In genomic region chr16:49800876-49801275, GRCh38 we compare ENCODE assay signal across 23 cellular contexts. TPM values are rescaled to one million over a fixed set of nuclear protein-coding genes. Genes with fewer than 3 reads are reported as not detected.
DNase-seq lines count a peak whose midpoint lies in the region; ATAC-seq and TF ChIP-seq lines count a peak whose summit lies in the region.
"Had no signal": no experiment of that assay in that cellular context is flagged by ENCODE, and none has a peak within 500 bp of the region (broad histone marks: within the 10 kb centered on the region; RNA-seq: fewer than 3 reads in every experiment).

No MANE protein-coding gene starts in this region.

- H3K36me3 Mint-ChIP-seq in stimulated activated memory B cell treated with anti-CD40 and anti-IgM and Interleukin-4, amounts not matched to agents 10 μg/mL and 1 μg/mL and 100 μg/mL, for 72 hours = no peaks in the 10 kb centered on the region
- H3K36me3 Mint-ChIP-seq in naive thymus-derived CD8-positive, alpha-beta T cell = no peaks in the 10 kb centered on the region
- H3K36me3 Mint-ChIP-seq: activated naive CD8-positive, alpha-beta T cell treated with anti-CD3 and anti-CD28 coated beads, Interleukin-2, amount 10 ng/mL, durations not matched to agents 7 days and 5 days; natural killer cell treated with Interleukin-12 subunit alpha and Interleukin-12 subunit beta and Interleukin-15 and Interleukin-18, amount 100 ng/mL, for 72 hours had no signal

- H3K4me3 Mint-ChIP-seq in stimulated activated memory B cell treated with anti-CD40 and anti-IgM and Interleukin-4, amounts not matched to agents 10 μg/mL and 1 μg/mL and 100 μg/mL, for 72 hours = no peak overlapping the region
- no peak overlapping the region for H3K4me3 Mint-ChIP-seq in naive thymus-derived CD8-positive, alpha-beta T cell
- H3K4me3 Mint-ChIP-seq: activated naive CD8-positive, alpha-beta T cell treated with anti-CD3 and anti-CD28 coated beads, Interleukin-2, amount 10 ng/mL, durations not matched to agents 7 days and 5 days; natural killer cell treated with Interleukin-12 subunit alpha and Interleukin-12 subunit beta and Interleukin-15 and Interleukin-18, amount 100 ng/mL, for 72 hours had no signal

- TF ChIP-seq CTCF in SK-N-SH (IDR thresholded peaks at IDR 0.05) = no peak

- no peak for TF ChIP-seq RAD21 in SK-N-SH (IDR thresholded peaks at IDR 0.05; ENCODE audit: low read length)

- CTCF ChIA-PET in SK-N-SH (lab: Yijun Ruan, JAX) = interaction anchor here (1.0 to 2.8 kb wide), 3 partner anchors 9 to 137 kb away, joined by 3 to 6 read pairs (median 4); no protein-coding TSS in a partner anchor

- TF ChIP-seq EP300 in SK-N-SH (IDR thresholded peaks at IDR 0.05; ENCODE audit: borderline replicate concordance in 1 of 2, low read depth in 1 of 2, low read length in 1 of 2) = no peak

- no peaks in the 10 kb centered on the region for H3K79me2 ChIP-seq in SK-N-SH (ENCODE audit: insufficient read depth)

- no peaks in the 10 kb centered on the region for H3K9me2 ChIP-seq in SK-N-SH

- H3K9ac ChIP-seq in SK-N-SH = no peak overlapping the region

- no peak overlapping the region for H3K4me3 ChIP-seq in SK-N-SH (ENCODE audit: low read depth in 2 of 2, low read length in 1 of 2)
- H3K4me3 ChIP-seq: skin epidermis, vagina had no signal

- H3K4me2 ChIP-seq in SK-N-SH = no peak overlapping the region

- H3K27me3 Mint-ChIP-seq in stimulated activated memory B cell treated with anti-CD40 and anti-IgM and Interleukin-4, amounts not matched to agents 10 μg/mL and 1 μg/mL and 100 μg/mL, for 72 hours = peaks cover 8% of the 10 kb centered on the region
- peaks cover 0 to 10% (median 4%) of the 10 kb centered on the region in 5 donors for H3K27me3 Mint-ChIP-seq in naive thymus-derived CD8-positive, alpha-beta T cell
- H3K27me3 Mint-ChIP-seq: progenitor cell of endocrine pancreas had no signal

- no peak overlapping the region for H3K27ac Mint-ChIP-seq in stimulated activated memory B cell treated with anti-CD40 and anti-IgM and Interleukin-4, amounts not matched to agents 10 μg/mL and 1 μg/mL and 100 μg/mL, for 72 hours
- no peak overlapping the region for H3K27ac Mint-ChIP-seq in naive thymus-derived CD8-positive, alpha-beta T cell
- H3K27ac Mint-ChIP-seq: activated naive CD8-positive, alpha-beta T cell treated with anti-CD3 and anti-CD28 coated beads, Interleukin-2, amount 10 ng/mL, durations not matched to agents 7 days and 5 days; natural killer cell treated with Interleukin-12 subunit alpha and Interleukin-12 subunit beta and Interleukin-15 and Interleukin-18, amount 100 ng/mL, for 72 hours; progenitor cell of endocrine pancreas had no signal

- no peak overlapping the region for H2AFZ ChIP-seq in SK-N-SH (ENCODE audit: low read depth)

- H3K4me1 ChIP-seq in SK-N-SH (ENCODE audit: control insufficient read depth in 1 of 2, insufficient read depth in 2 of 2, low read depth in 1 of 2, low read length in 1 of 2) = peaks cover 0 to 8% of the 10 kb centered on the region in 2 experiments; a peak in 1 of 4 replicates

- POLR2A ChIA-PET in naive thymus-derived CD8-positive, alpha-beta T cell (lab: Charles Lee) = no interaction called here
- POLR2A ChIA-PET in SK-N-SH (lab: Yijun Ruan, JAX) = interaction anchor here (0.6 to 1.2 kb wide), 2 partner anchors 12 to 102 kb away, joined by 3 to 4 read pairs; no protein-coding TSS in a partner anchor

- peaks cover 6% of the 10 kb centered on the region for H3K4me1 Mint-ChIP-seq in stimulated activated memory B cell treated with anti-CD40 and anti-IgM and Interleukin-4, amounts not matched to agents 10 μg/mL and 1 μg/mL and 100 μg/mL, for 72 hours
- H3K4me1 Mint-ChIP-seq in naive thymus-derived CD8-positive, alpha-beta T cell = no peaks in the 10 kb centered on the region
- H3K4me1 Mint-ChIP-seq: activated naive CD8-positive, alpha-beta T cell treated with anti-CD3 and anti-CD28 coated beads, Interleukin-2, amount 10 ng/mL, durations not matched to agents 7 days and 5 days had no signal

- H3F3A ChIP-seq in SK-N-SH (replicated peaks; ENCODE audit: insufficient read depth) = no peaks in the 10 kb centered on the region

- H3K36me3 ChIP-seq in SK-N-SH (replicated peaks in 1 of 2; ENCODE audit: control insufficient read depth in 1 of 2, insufficient read depth in 2 of 2, low read length in 1 of 2) = no peaks in the 10 kb centered on the region
- H3K36me3 ChIP-seq: brain microvascular endothelial cell, vagina had no signal

- no peaks in the 10 kb centered on the region for H4K20me1 ChIP-seq in SK-N-SH (ENCODE audit: insufficient read depth)

- no peak overlapping the region; a peak in 1 of 4 replicates for H3K27ac ChIP-seq in SK-N-SH (ENCODE audit: low read depth in 2 of 2, low read length in 1 of 2)
- H3K27ac ChIP-seq: brain microvascular endothelial cell, skin epidermis, vagina had no signal

- peak; percentile 59 for DNase-seq in RPMI8226
- DNase-seq in A172 (ENCODE audit: low spot score) = no peak
- DNase-seq in naive thymus-derived CD8-positive, alpha-beta T cell = no peak
- no peak for DNase-seq in SK-N-SH
- DNase-seq: activated CD4-positive, CD25-positive, alpha-beta regulatory T cell; activated CD8-positive, alpha-beta memory T cell treated with anti-CD3 and anti-CD28 coated beads for 24 hours; activated naive CD8-positive, alpha-beta T cell treated with anti-CD3 and anti-CD28 coated beads, Interleukin-2, amount 10 ng/mL, durations not matched to agents 7 days and 5 days; AML-193; brain microvascular endothelial cell; cortex of kidney; foreskin fibroblast; NCI-H1694; NCI-H226; SHP77; stimulated activated CD4-positive, alpha-beta T cell treated with anti-CD3 and anti-CD28 coated beads, Interleukin-4, amount 100 ng/mL, for 1 hour; T-helper 2 cell had no signal

- H3K27me3 ChIP-seq in SK-N-SH (ENCODE audit: insufficient read depth) = no peaks in the 10 kb centered on the region
- H3K27me3 ChIP-seq: brain microvascular endothelial cell, vagina had no signal

- WGBS in SK-N-SH (ENCODE audit: low lambda C conversion rate) = 55% methylated on average over 11 of the region's 11 CpGs

- peak; percentile 56 for ATAC-seq in GM19025 (IDR thresholded peaks at IDR 0.05; ENCODE audit: low read depth, unreplicated experiment)
- ATAC-seq in HG03108 (IDR thresholded peaks at IDR 0.05; ENCODE audit: unreplicated experiment) = peak; percentile 59
- ATAC-seq in stimulated activated memory B cell treated with anti-CD40 and anti-IgM and Interleukin-4, amounts not matched to agents 10 μg/mL and 1 μg/mL and 100 μg/mL, for 72 hours = peak; percentile 37
- ATAC-seq in naive thymus-derived CD8-positive, alpha-beta T cell = no peak
- ATAC-seq: natural killer cell treated with Interleukin-12 subunit alpha and Interleukin-12 subunit beta and Interleukin-15 and Interleukin-18, amount 100 ng/mL, for 72 hours had no signal

- H3K9me3 ChIP-seq in SK-N-SH = no peaks in the 10 kb centered on the region
- H3K9me3 ChIP-seq: vagina had no signal

- no peaks in the 10 kb centered on the region for H3K9me3 Mint-ChIP-seq in stimulated activated memory B cell treated with anti-CD40 and anti-IgM and Interleukin-4, amounts not matched to agents 10 μg/mL and 1 μg/mL and 100 μg/mL, for 72 hours
- peaks cover 0 to 2% (median 0%) of the 10 kb centered on the region in 9 donors for H3K9me3 Mint-ChIP-seq in naive thymus-derived CD8-positive, alpha-beta T cell
- H3K9me3 Mint-ChIP-seq: activated naive CD8-positive, alpha-beta T cell treated with anti-CD3 and anti-CD28 coated beads, Interleukin-2, amount 10 ng/mL, durations not matched to agents 7 days and 5 days; natural killer cell treated with Interleukin-12 subunit alpha and Interleukin-12 subunit beta and Interleukin-15 and Interleukin-18, amount 100 ng/mL, for 72 hours had no signal

TF ChIP-seq in SK-N-SH, 30 proteins besides CTCF, POLR2A, EP300 and RAD21 (continues in another document):
- TF ChIP-seq TCF12 (IDR thresholded peaks at IDR 0.05) = no peak
- no peak for TF ChIP-seq MXI1 (IDR thresholded peaks at IDR 0.05; ENCODE audit: low read depth, low read length)
- no peak for TF ChIP-seq JUND (IDR thresholded peaks at IDR 0.05)
- TF ChIP-seq, protein P1, sequence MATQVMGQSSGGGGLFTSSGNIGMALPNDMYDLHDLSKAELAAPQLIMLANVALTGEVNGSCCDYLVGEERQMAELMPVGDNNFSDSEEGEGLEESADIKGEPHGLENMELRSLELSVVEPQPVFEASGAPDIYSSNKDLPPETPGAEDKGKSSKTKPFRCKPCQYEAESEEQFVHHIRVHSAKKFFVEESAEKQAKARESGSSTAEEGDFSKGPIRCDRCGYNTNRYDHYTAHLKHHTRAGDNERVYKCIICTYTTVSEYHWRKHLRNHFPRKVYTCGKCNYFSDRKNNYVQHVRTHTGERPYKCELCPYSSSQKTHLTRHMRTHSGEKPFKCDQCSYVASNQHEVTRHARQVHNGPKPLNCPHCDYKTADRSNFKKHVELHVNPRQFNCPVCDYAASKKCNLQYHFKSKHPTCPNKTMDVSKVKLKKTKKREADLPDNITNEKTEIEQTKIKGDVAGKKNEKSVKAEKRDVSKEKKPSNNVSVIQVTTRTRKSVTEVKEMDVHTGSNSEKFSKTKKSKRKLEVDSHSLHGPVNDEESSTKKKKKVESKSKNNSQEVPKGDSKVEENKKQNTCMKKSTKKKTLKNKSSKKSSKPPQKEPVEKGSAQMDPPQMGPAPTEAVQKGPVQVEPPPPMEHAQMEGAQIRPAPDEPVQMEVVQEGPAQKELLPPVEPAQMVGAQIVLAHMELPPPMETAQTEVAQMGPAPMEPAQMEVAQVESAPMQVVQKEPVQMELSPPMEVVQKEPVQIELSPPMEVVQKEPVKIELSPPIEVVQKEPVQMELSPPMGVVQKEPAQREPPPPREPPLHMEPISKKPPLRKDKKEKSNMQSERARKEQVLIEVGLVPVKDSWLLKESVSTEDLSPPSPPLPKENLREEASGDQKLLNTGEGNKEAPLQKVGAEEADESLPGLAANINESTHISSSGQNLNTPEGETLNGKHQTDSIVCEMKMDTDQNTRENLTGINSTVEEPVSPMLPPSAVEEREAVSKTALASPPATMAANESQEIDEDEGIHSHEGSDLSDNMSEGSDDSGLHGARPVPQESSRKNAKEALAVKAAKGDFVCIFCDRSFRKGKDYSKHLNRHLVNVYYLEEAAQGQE (IDR thresholded peaks at IDR 0.05; ENCODE audit: low read depth, low read length) = no peak
- TF ChIP-seq SMC3 (IDR thresholded peaks at IDR 0.05; ENCODE audit: low read depth, low read length) = no peak
- TF ChIP-seq SIN3A (IDR thresholded peaks at IDR 0.05; ENCODE audit: borderline replicate concordance, low read depth, low read length) = no peak
- no peak for TF ChIP-seq FOXJ3 (CRISPR knock-in tag; IDR thresholded peaks at IDR 0.05)
- no peak for TF ChIP-seq POLR2AphosphoS5 (IDR thresholded peaks at IDR 0.05; ENCODE audit: low read depth, low read length)
- TF ChIP-seq YY1 (IDR thresholded peaks at IDR 0.05; ENCODE audit: low read depth) = no peak
- no peak for TF ChIP-seq RXRA (IDR thresholded peaks at IDR 0.05; ENCODE audit: borderline replicate concordance, low read depth)
- no peak for TF ChIP-seq RFX5 (IDR thresholded peaks at IDR 0.05; ENCODE audit: low read length)

RNA-seq across cellular contexts. Expression of gene ZNF423, which starts 55.0 kb away (rescaled TPM):
- not detected in 2 replicates for total RNA-seq in A172 (2014; rRNA removed; shearing (Covaris generic))
- total RNA-seq in naive thymus-derived CD8-positive, alpha-beta T cell = not detected
- polyA plus RNA-seq in naive thymus-derived CD8-positive, alpha-beta T cell = not detected
- 1.2 and 1.9 TPM in 2 replicates for polyA plus RNA-seq in SK-N-SH (2012; rRNA removed)
- polyA plus RNA-seq in SK-N-SH (2012; cell fraction: cytosol; rRNA removed) = 1.3 and 3.3 TPM in 2 replicates
- polyA plus RNA-seq in SK-N-SH (2012; cell fraction: nucleus; rRNA removed) = 0.51 and 1.1 TPM in 2 replicates
- total RNA-seq: natural killer cell treated with Interleukin-12 subunit alpha and Interleukin-12 subunit beta and Interleukin-15 and Interleukin-18, amount 100 ng/mL, for 72 hours had no signal

Comparison
In these comparisons a context has a peak if more than half of its experiments do, and no peak if none do; other contexts are left out.
1. ATAC-seq: peak in GM19025 (single experiment), HG03108 (single experiment) and stimulated activated memory B cell treated with anti-CD40 and anti-IgM and Interleukin-4, amounts not matched to agents 10 μg/mL and 1 μg/mL and 100 μg/mL, for 72 hours (single experiment); none in naive thymus-derived CD8-positive, alpha-beta T cell (0 of 2).